Comparison of ENCODE assay signal across 8 cellular contexts in the genomic region with DNA sequence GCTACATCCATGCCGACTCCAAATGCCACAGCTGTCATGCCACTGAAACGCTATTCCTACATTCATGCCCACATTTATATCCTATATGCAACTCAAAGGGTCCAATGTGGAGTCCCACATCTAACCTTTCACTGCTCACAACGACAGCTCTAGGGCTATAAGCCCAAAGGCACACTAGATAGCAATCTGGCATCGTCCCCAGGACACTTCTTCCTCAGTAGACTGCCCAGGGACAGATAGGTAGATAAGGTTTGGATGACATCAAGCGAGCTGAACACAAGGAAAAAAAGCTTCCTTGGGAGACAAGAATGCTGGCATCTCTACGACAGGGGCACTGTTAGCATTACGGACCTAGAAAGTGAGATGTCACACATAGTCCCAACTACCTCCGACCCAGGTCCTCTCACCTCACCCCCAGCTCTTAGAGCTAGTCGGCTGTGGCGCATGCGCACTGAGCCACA. TPM values are rescaled to one million over a fixed set of nuclear protein-coding genes. Genes with fewer than 3 reads are reported as not detected.
DNase-seq lines count a peak whose midpoint lies in the region; ATAC-seq and TF ChIP-seq lines count a peak whose summit lies in the region.

No MANE protein-coding gene starts in this region.

- no peaks in the 10 kb centered on the region for H3K9me3 Mint-ChIP-seq in immature natural killer cell
- no peaks in the 10 kb centered on the region for H3K9me3 Mint-ChIP-seq in stimulated activated naive CD8-positive, alpha-beta T cell treated with anti-CD3 and anti-CD28 coated beads, Interleukin-15, amount 100 ng/mL, for 72 hours

- H3K27me3 ChIP-seq in HUES64 (ENCODE audit: insufficient read depth, low read length), result peaks cover 30% of the 10 kb centered on the region
- peaks cover 8% of the 10 kb centered on the region for H3K27me3 ChIP-seq in ascending aorta

- no peak for TF ChIP-seq POLR2A in GM18505 (IDR thresholded peaks at IDR 0.05; ENCODE audit: borderline replicate concordance, extremely low read depth, insufficient read depth, insufficient read length)

- no peak overlapping the region for H3K9ac ChIP-seq in HUES64 (ENCODE audit: low read depth, low read length)

- no peak overlapping the region for H3K27ac ChIP-seq in HUES64 (ENCODE audit: low read depth, low read length)
- H3K27ac ChIP-seq in ascending aorta, result peak overlapping the region; percentile 69 to 87

- peaks cover 6 to 11% (median 11%) of the 10 kb centered on the region in 3 donors for H3K27me3 Mint-ChIP-seq in immature natural killer cell (ENCODE audit: low read depth in 3 of 3)
- H3K27me3 Mint-ChIP-seq in stimulated activated naive CD8-positive, alpha-beta T cell treated with anti-CD3 and anti-CD28 coated beads, Interleukin-15, amount 100 ng/mL, for 72 hours, result peaks cover 9% of the 10 kb centered on the region

- WGBS in HUES64, result 23% methylated on average over 11 of the region's 11 CpGs

- no peaks in the 10 kb centered on the region for H3K36me3 ChIP-seq in HUES64 (ENCODE audit: insufficient read depth, low read length)
- H3K36me3 ChIP-seq in ascending aorta, result no peaks in the 10 kb centered on the region

- H3K4me1 Mint-ChIP-seq in immature natural killer cell, result peaks cover 4 to 11% of the 10 kb centered on the region in 2 donors
- H3K4me1 Mint-ChIP-seq in stimulated activated naive CD8-positive, alpha-beta T cell treated with anti-CD3 and anti-CD28 coated beads, Interleukin-15, amount 100 ng/mL, for 72 hours, result peaks cover 12% of the 10 kb centered on the region

- H3K4me3 Mint-ChIP-seq in immature natural killer cell, result peak overlapping the region; percentile 70 to 87 (median 79)
- peak overlapping the region; percentile 84 to 88 for H3K4me3 Mint-ChIP-seq in stimulated activated naive CD8-positive, alpha-beta T cell treated with anti-CD3 and anti-CD28 coated beads, Interleukin-15, amount 100 ng/mL, for 72 hours

- H3K36me3 Mint-ChIP-seq in immature natural killer cell, result no peaks in the 10 kb centered on the region

- peak; percentile 19 for ATAC-seq in GM18505 (IDR thresholded peaks at IDR 0.05; ENCODE audit: unreplicated experiment)
- ATAC-seq in stimulated activated naive CD8-positive, alpha-beta T cell treated with anti-CD3 and anti-CD28 coated beads, Interleukin-15, amount 100 ng/mL, for 72 hours, result peak; percentile 21
- no peak for ATAC-seq in activated CD4-positive, CD25-positive, alpha-beta regulatory T cell treated with anti-CD3 and anti-CD28 coated beads, Interleukin-2, amount 50 U/mL, for 24 hours

- peak overlapping the region; percentile 71 for H3K4me3 ChIP-seq in HUES64 (ENCODE audit: low read length)
- peak overlapping the region; percentile 59 to 80 for H3K4me3 ChIP-seq in ascending aorta

- intact Hi-C loops in ascending aorta (cut with DNase I), result loop anchor here (5.0 kb wide), 2 partner anchors 86 to 144 kb away; a partner anchor contains a TSS

- H3K4me1 ChIP-seq in HUES64 (ENCODE audit: insufficient read depth, low read length), result no peaks in the 10 kb centered on the region; the same call in 1 of the 2 replicates
- no peaks in the 10 kb centered on the region for H3K4me1 ChIP-seq in ascending aorta

- H3K27ac Mint-ChIP-seq in immature natural killer cell, result peak overlapping the region in 1 of 6 donors; percentile 4
- peak overlapping the region in 1 of 2 donors; percentile 19 for H3K27ac Mint-ChIP-seq in stimulated activated naive CD8-positive, alpha-beta T cell treated with anti-CD3 and anti-CD28 coated beads, Interleukin-15, amount 100 ng/mL, for 72 hours

- TF ChIP-seq CTCF in AG09319 (IDR thresholded peaks at IDR 0.05; ENCODE audit: low read depth, low read length), result no peak
- no peak for TF ChIP-seq CTCF in ascending aorta (IDR thresholded peaks at IDR 0.05)

- H3K9me3 ChIP-seq in HUES64 (ENCODE audit: insufficient read depth, low read depth, low read length), result no peaks in the 10 kb centered on the region
- no peaks in the 10 kb centered on the region for H3K9me3 ChIP-seq in ascending aorta

- DNase-seq in AG09319 (ENCODE audit: extremely low read depth, low read depth), result peak; percentile 1
- DNase-seq in ascending aorta (ENCODE audit: low spot score in 2 of 2), result no peak
- no peak for DNase-seq in immature natural killer cell
- no peak for DNase-seq in stimulated activated naive CD8-positive, alpha-beta T cell treated with anti-CD3 and anti-CD28 coated beads, Interleukin-15, amount 100 ng/mL, for 72 hours
- DNase-seq in OCI-M2 (lab: John Stamatoyannopoulos, UW; ENCODE audit: unreplicated experiment), result no peak

RNA-seq across cellular contexts. Expression of a gene that starts 0.7 kb away (rescaled TPM):
- polyA plus RNA-seq in HUES64 (2013, experiment 1 of 2), result 0.70 TPM
- 0.89 TPM for polyA plus RNA-seq in HUES64 (2013, experiment 2 of 2)
- 0.43 TPM for total RNA-seq in ascending aorta
- under 1 TPM; 0.33 to 0.43 (median 0.38) TPM for polyA plus RNA-seq in immature natural killer cell

RNA-seq across cellular contexts. Expression of a gene that starts 54.7 kb away (rescaled TPM):
- 38.6 TPM for polyA plus RNA-seq in HUES64 (2013, experiment 1 of 2)
- 46.9 TPM for polyA plus RNA-seq in HUES64 (2013, experiment 2 of 2)
- 5.9 TPM for total RNA-seq in ascending aorta
- not detected for polyA plus RNA-seq in immature natural killer cell

Comparison
In these comparisons a context has a peak if more than half of its experiments do, and no peak if none do; other contexts are left out.
1. ATAC-seq: peak in GM18505 (single experiment) and stimulated activated naive CD8-positive, alpha-beta T cell treated with anti-CD3 and anti-CD28 coated beads, Interleukin-15, amount 100 ng/mL, for 72 hours (single experiment); none in activated CD4-positive, CD25-positive, alpha-beta regulatory T cell treated with anti-CD3 and anti-CD28 coated beads, Interleukin-2, amount 50 U/mL, for 24 hours (0 of 2).